ENCODE assay signal across 17 cellular contexts in the genomic region with DNA sequence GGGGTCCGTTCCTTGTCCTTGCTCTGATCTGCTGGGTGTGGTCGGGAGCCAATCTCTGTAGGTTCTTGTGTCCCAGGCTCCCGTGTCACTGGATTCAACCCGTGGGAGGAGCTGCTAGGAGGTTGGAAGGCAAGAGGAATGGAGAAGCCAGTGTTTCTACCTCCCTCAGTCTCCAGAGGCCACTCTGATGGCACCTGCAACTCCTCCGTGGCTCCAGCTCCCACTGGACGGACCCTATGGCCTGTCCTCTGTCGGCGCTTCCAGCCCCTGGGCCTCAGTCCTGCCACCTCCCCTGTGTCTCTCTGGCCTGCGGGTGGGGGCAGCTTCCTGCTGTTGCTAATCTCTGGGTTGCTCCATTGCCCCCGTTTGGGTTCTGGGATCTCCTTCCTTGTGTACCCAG.
DNase-seq lines count a peak whose midpoint lies in the region; ATAC-seq and TF ChIP-seq lines count a peak whose summit lies in the region.
"Had no signal": no experiment of that assay in that cellular context is flagged by ENCODE, and none has a peak within 500 bp of the region (broad histone marks: within the 10 kb centered on the region; RNA-seq: fewer than 3 reads in every experiment).

No MANE protein-coding gene starts in this region.

- H3F3A ChIP-seq in GM23338 (replicated peaks; ENCODE audit: low read depth): 0 out of 2 replicates have a peak, but pooled peaks cover 5% of the 10 kb centered on the region

- DNase-seq in GM23338 (ENCODE audit: low spot score): no peak
- DNase-seq in activated B cell treated with CpG ODN at 0.5 μM for 24 hours: no peak
- no peak for DNase-seq in glutamatergic neuron
- DNase-seq in spleen: peak; percentile 69
- DNase-seq: activated CD4-positive, alpha-beta T cell treated with anti-CD3 and anti-CD28 coated beads, Interleukin-2, amount 50 U/mL, for 1 hour; activated effector memory CD4-positive, alpha-beta T cell treated with anti-CD3 and anti-CD28 coated beads, Interleukin-2, amount 50 U/mL, for 16 hours; adrenal gland; dermis blood vessel endothelial cell; GOT3; occipital lobe; small intestine; stimulated activated naive CD4-positive, alpha-beta T cell had no signal

- 0 out of 2 replicates have a peak overlapping the region, but pooled peaks have one; percentile 12 for H3K27ac Mint-ChIP-seq in GM23338
- H3K27ac Mint-ChIP-seq in activated B cell treated with CpG ODN at 0.5 μM for 24 hours: peak overlapping the region; percentile 18
- H3K27ac Mint-ChIP-seq in glutamatergic neuron (ENCODE audit: unreplicated experiment): peak overlapping the region; percentile 91

- peaks cover 23% of the 10 kb centered on the region for H3K36me3 Mint-ChIP-seq in GM23338 (ENCODE audit: low read depth)
- H3K36me3 Mint-ChIP-seq in activated B cell treated with CpG ODN at 0.5 μM for 24 hours (ENCODE audit: low read depth): peaks cover 12% of the 10 kb centered on the region
- H3K36me3 Mint-ChIP-seq in glutamatergic neuron (ENCODE audit: unreplicated experiment): no peaks in the 10 kb centered on the region

- H3K4me2 ChIP-seq in GM23338: no peak overlapping the region

- H4K20me1 ChIP-seq in GM23338 (replicated peaks; ENCODE audit: insufficient read depth): peaks cover 46% of the 10 kb centered on the region

- TF ChIP-seq POLR2A in spleen (IDR thresholded peaks at IDR 0.05): no peak

- ATAC-seq in GM23338 (no peak), activated B cell treated with CpG ODN at 0.5 μM for 24 hours (ENCODE audit: low read depth) (no peak), GM21526 (IDR thresholded peaks at IDR 0.05; ENCODE audit: low FRiP score, unreplicated experiment) (no peak), GM19351 (IDR thresholded peaks at IDR 0.05; ENCODE audit: unreplicated experiment) (no peak), HG02763 (IDR thresholded peaks at IDR 0.05; ENCODE audit: unreplicated experiment) (no peak)

- TF ChIP-seq CTCF in GM23338 (conservative IDR thresholded peaks at IDR 0.05; ENCODE audit: low read depth in 2 of 2): no peak
- no peak for TF ChIP-seq CTCF in activated B cell treated with CpG ODN at 0.5 μM for 24 hours (IDR thresholded peaks at IDR 0.05)
- no peak for TF ChIP-seq CTCF in glutamatergic neuron (IDR thresholded peaks at IDR 0.05; ENCODE audit: partially characterized antibody, unreplicated experiment)
- no peak for TF ChIP-seq CTCF in spleen (IDR thresholded peaks at IDR 0.05 in 8 of 11, conservative IDR thresholded peaks at IDR 0.05 in 3 of 11)

- H3K4me1 ChIP-seq in GM23338 (ENCODE audit: insufficient read depth): peaks cover 19% of the 10 kb centered on the region
- H3K4me1 ChIP-seq in spleen: peaks cover 14 to 88% (median 63%) of the 10 kb centered on the region in 6 donors

- H3K9me2 ChIP-seq in GM23338 (ENCODE audit: insufficient read depth): no peaks in the 10 kb centered on the region

- no peak overlapping the region for H2AFZ ChIP-seq in GM23338

- H3K9me3 Mint-ChIP-seq in GM23338 (0 out of 3 replicates have a peak, but pooled peaks cover 8% of the 10 kb centered on the region), activated B cell treated with CpG ODN at 0.5 μM for 24 hours (no peaks in the 10 kb centered on the region), glutamatergic neuron (ENCODE audit: unreplicated experiment) (peaks cover 18% of the 10 kb centered on the region)

- H3K4me1 Mint-ChIP-seq in GM23338 (peaks cover 25% of the 10 kb centered on the region), activated B cell treated with CpG ODN at 0.5 μM for 24 hours (peaks cover 59% of the 10 kb centered on the region), glutamatergic neuron (ENCODE audit: low read depth, unreplicated experiment) (peaks cover 25% of the 10 kb centered on the region)

- POLR2A ChIA-PET in activated B cell treated with CpG ODN at 0.5 μM for 24 hours (lab: Charles Lee): interaction anchor here (0.7 to 1.2 kb wide), 3 partner anchors 15 to 38 kb away, joined by 3 read pairs; no protein-coding TSS in a partner anchor

- H3K9me3 ChIP-seq in spleen: no peaks in the 10 kb centered on the region
- H3K9me3 ChIP-seq: adrenal gland, thyroid gland had no signal

- WGBS in spleen, 5 donors: 79 to 91% (median 85%) methylated on average over 4 to 10 of the region's 10 CpGs

- H3K27me3 ChIP-seq in GM23338 (ENCODE audit: insufficient read depth) (no peaks in the 10 kb centered on the region), spleen (replicated peaks in 1 of 7) (no peaks in the 10 kb centered on the region)
- H3K27me3 ChIP-seq: adrenal gland, thyroid gland had no signal

- intact Hi-C loops in activated B cell treated with CpG ODN at 0.5 μM for 24 hours (cut with micrococcal nuclease) (no loop called here), spleen (cut with DNase I; ENCODE audit: low total_unique reads) (loop anchor here (10.0 kb wide), 1 partner anchor 51 kb away; no protein-coding TSS in a partner anchor)

- CTCF ChIA-PET in activated B cell treated with CpG ODN at 0.5 μM for 24 hours (lab: Charles Lee): no interaction called here

- H3K4me3 Mint-ChIP-seq in GM23338: no peak overlapping the region
- H3K4me3 Mint-ChIP-seq in activated B cell treated with CpG ODN at 0.5 μM for 24 hours: no peak overlapping the region
- H3K4me3 Mint-ChIP-seq in glutamatergic neuron (ENCODE audit: unreplicated experiment): peak overlapping the region; percentile 83

- H3K79me2 ChIP-seq in GM23338 (replicated peaks; ENCODE audit: insufficient read depth): peaks cover 92% of the 10 kb centered on the region

- no peaks in the 10 kb centered on the region for H3K36me3 ChIP-seq in GM23338 (ENCODE audit: insufficient read depth)
- peaks cover 0 to 30% (median 0%) of the 10 kb centered on the region in 6 donors for H3K36me3 ChIP-seq in spleen
- H3K36me3 ChIP-seq: adrenal gland, thyroid gland had no signal

- H3K27ac ChIP-seq in GM23338 (ENCODE audit: low read depth) (no peak overlapping the region), spleen (peak overlapping the region in 2 of 8 donors; percentile 79)
- H3K27ac ChIP-seq: adrenal gland, thyroid gland, VCaP had no signal

- peaks cover 13% of the 10 kb centered on the region for H3K27me3 Mint-ChIP-seq in GM23338 (ENCODE audit: insufficient read depth, low read depth, poor library complexity)
- no peaks in the 10 kb centered on the region for H3K27me3 Mint-ChIP-seq in activated B cell treated with CpG ODN at 0.5 μM for 24 hours
- peaks cover 19% of the 10 kb centered on the region for H3K27me3 Mint-ChIP-seq in glutamatergic neuron (ENCODE audit: unreplicated experiment)

- no peak overlapping the region for H3K4me3 ChIP-seq in GM23338
- no peak overlapping the region for H3K4me3 ChIP-seq in spleen
- H3K4me3 ChIP-seq: adrenal gland, thyroid gland had no signal

TF ChIP-seq in GM23338, 12 proteins besides CTCF, POLR2A, EP300 and RAD21:
- TF ChIP-seq EZH2phosphoT487 (IDR thresholded peaks at IDR 0.05; ENCODE audit: unreplicated experiment): no peak
- TF ChIP-seq EZH2 (IDR thresholded peaks at IDR 0.05; ENCODE audit: low read depth, unreplicated experiment): no peak
- TF ChIP-seq, protein P1, sequence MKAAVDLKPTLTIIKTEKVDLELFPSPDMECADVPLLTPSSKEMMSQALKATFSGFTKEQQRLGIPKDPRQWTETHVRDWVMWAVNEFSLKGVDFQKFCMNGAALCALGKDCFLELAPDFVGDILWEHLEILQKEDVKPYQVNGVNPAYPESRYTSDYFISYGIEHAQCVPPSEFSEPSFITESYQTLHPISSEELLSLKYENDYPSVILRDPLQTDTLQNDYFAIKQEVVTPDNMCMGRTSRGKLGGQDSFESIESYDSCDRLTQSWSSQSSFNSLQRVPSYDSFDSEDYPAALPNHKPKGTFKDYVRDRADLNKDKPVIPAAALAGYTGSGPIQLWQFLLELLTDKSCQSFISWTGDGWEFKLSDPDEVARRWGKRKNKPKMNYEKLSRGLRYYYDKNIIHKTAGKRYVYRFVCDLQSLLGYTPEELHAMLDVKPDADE (IDR thresholded peaks at IDR 0.05): no peak
- TF ChIP-seq CREB1 (CRISPR knock-in tag; IDR thresholded peaks at IDR 0.05; ENCODE audit: low read depth): no peak
- no peak for TF ChIP-seq JUNB (IDR thresholded peaks at IDR 0.05; ENCODE audit: unreplicated experiment)

Comparison
In these comparisons a context has a peak if more than half of its experiments do, and no peak if none do; other contexts are left out.
1. H3K27ac Mint-ChIP-seq: peak in every context shown above with its lines; median percentile 91 in glutamatergic neuron; 18 in activated B cell treated with CpG ODN at 0.5 μM for 24 hours; 12 in GM23338.